ENCODE assay signal across 12 cellular contexts in the genomic region with DNA sequence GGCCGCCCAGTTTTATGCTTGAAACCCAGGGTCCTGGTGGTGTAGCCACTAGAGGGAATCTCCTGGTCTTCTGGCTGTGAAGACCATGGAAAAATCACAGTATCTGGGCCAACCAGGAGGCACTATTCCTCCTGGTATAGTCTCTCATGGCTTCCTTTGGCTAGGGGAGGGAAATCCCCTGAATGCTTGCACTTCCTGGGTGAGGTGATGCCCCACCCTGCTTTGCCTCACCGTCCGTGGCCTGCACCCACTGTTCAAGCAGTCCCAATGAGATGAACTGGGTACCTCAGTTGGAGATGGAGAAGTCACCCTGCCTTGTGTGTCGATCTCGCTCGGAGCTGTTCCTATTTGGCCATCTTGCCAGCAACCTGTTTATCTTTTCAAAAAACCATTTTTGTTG. TPM values are rescaled to one million over a fixed set of nuclear protein-coding genes. Genes with fewer than 3 reads are reported as not detected.
DNase-seq lines count a peak whose midpoint lies in the region; ATAC-seq, FAIRE-seq and TF ChIP-seq lines count a peak whose summit lies in the region.
"Had no signal": no experiment of that assay in that cellular context is flagged by ENCODE, and none has a peak within 500 bp of the region (broad histone marks: within the 10 kb centered on the region; RNA-seq: fewer than 3 reads in every experiment).

No MANE protein-coding gene starts in this region.

- TF ChIP-seq RAD21 in GM12878 (IDR thresholded peaks at IDR 0.05; ENCODE audit: insufficient read depth, low read depth, low read length), result no peak

- no peaks in the 10 kb centered on the region for H4K20me1 ChIP-seq in GM12878 (ENCODE audit: control insufficient read depth, insufficient read depth)

- no peak overlapping the region for H3K4me3 Mint-ChIP-seq in Caco-2 (ENCODE audit: unreplicated experiment)
- H3K4me3 Mint-ChIP-seq: H9 had no signal

- no peaks in the 10 kb centered on the region for H3K27me3 ChIP-seq in GM12878 (replicated peaks in 1 of 2; ENCODE audit: control insufficient read depth in 2 of 2, insufficient read depth in 2 of 2, low read length in 1 of 2)
- no peaks in the 10 kb centered on the region for H3K27me3 ChIP-seq in Caco-2 (replicated peaks; ENCODE audit: control insufficient read depth, insufficient read depth, low read length)
- H3K27me3 ChIP-seq: upper lobe of left lung had no signal

- SMC1A ChIA-PET in GM12878 (lab: Charles Lee; ENCODE audit: uncharacterized antibody, unreplicated experiment), result no interaction called here

- no peaks in the 10 kb centered on the region; the same call in 2 of the 3 replicates for H3K9me3 ChIP-seq in GM12878 (replicated peaks; ENCODE audit: control insufficient read depth, insufficient read depth, low read length)
- peaks cover 14% of the 10 kb centered on the region for H3K9me3 ChIP-seq in Caco-2
- H3K9me3 ChIP-seq: upper lobe of left lung had no signal

- no peaks in the 10 kb centered on the region for H3K36me3 Mint-ChIP-seq in Caco-2 (ENCODE audit: insufficient read depth, unreplicated experiment)

- POLR2A ChIA-PET in GM12878 (lab: Charles Lee), result no interaction called here
- POLR2A ChIA-PET in Caco-2 (lab: Charles Lee), result no interaction called here

- TF ChIP-seq EP300 in GM12878 (IDR thresholded peaks at IDR 0.05; ENCODE audit: borderline replicate concordance in 1 of 2, control insufficient read depth in 1 of 2, low read depth in 2 of 2, low read length in 2 of 2), result no peak

- WGBS in GM12878 (ENCODE audit: insufficient coverage, insufficient replicate concordance, low lambda C conversion rate, missing lambda C conversion rate), result 54% methylated on average over 6 of the region's 6 CpGs

- ATAC-seq in GM19025 (IDR thresholded peaks at IDR 0.05; ENCODE audit: low read depth, unreplicated experiment) (peak; percentile 61), GM12878 (peak; percentile 73), HG03469 (IDR thresholded peaks at IDR 0.05; ENCODE audit: unreplicated experiment) (no peak)

- no peak overlapping the region for H3K4me2 ChIP-seq in GM12878 (ENCODE audit: control insufficient read depth, insufficient read depth)

- H3K36me3 ChIP-seq in GM12878 (ENCODE audit: control insufficient read depth in 2 of 2, insufficient read depth in 2 of 2, low read length in 1 of 2) (no peaks in the 10 kb centered on the region), Caco-2 (ENCODE audit: control insufficient read depth, insufficient read depth, low read length) (no peaks in the 10 kb centered on the region)
- H3K36me3 ChIP-seq: upper lobe of left lung had no signal

- TF ChIP-seq CTCF in GM12878 (IDR thresholded peaks at IDR 0.05 in 2 of 3, conservative IDR thresholded peaks at IDR 0.05 in 1 of 3; ENCODE audit: control insufficient read depth in 2 of 3, extremely low read depth in 1 of 3, insufficient read depth in 1 of 3, low read depth in 3 of 3, low read length in 3 of 3) (no peak), Caco-2 (IDR thresholded peaks at IDR 0.05; ENCODE audit: insufficient read depth in 1 of 2, low read depth in 1 of 2, low read length in 1 of 2, severe bottlenecking in 1 of 2, unreplicated experiment in 1 of 2) (no peak)

- CTCF ChIA-PET in GM12878 (lab: Yijun Ruan, JAX) (no interaction called here), Caco-2 (lab: Charles Lee) (no interaction called here)

- H3K27me3 Mint-ChIP-seq in Caco-2 (ENCODE audit: insufficient read depth, unreplicated experiment), result peaks cover 11% of the 10 kb centered on the region

- no peak overlapping the region for H3K27ac Mint-ChIP-seq in Caco-2 (ENCODE audit: unreplicated experiment)
- H3K27ac Mint-ChIP-seq: H9 had no signal

- H3K9me3 Mint-ChIP-seq in Caco-2 (ENCODE audit: unreplicated experiment), result peaks cover 16% of the 10 kb centered on the region

- RAD21 ChIA-PET in GM12878 (lab: Charles Lee; ENCODE audit: unreplicated experiment), result no interaction called here

- TF ChIP-seq POLR2A in GM12878 (IDR thresholded peaks at IDR 0.05; ENCODE audit: low read depth, low read length), result no peak

- no peaks in the 10 kb centered on the region for H3K79me2 ChIP-seq in GM12878 (ENCODE audit: control insufficient read depth, insufficient read depth, low read length)

- no peak for FAIRE-seq in GM12878 (lab: Jason Lieb, UNC)

- H3K4me3 ChIP-seq in GM12878, result no peak overlapping the region
- no peak overlapping the region for H3K4me3 ChIP-seq in Caco-2 (ENCODE audit: low read depth, low read length)
- H3K4me3 ChIP-seq: upper lobe of left lung had no signal

- no peaks in the 10 kb centered on the region for H3K4me1 Mint-ChIP-seq in Caco-2 (ENCODE audit: low read depth, unreplicated experiment)
- H3K4me1 Mint-ChIP-seq: H9 had no signal

- DNase-seq in A172 (ENCODE audit: low spot score) (peak; percentile 21), GM12878 (ENCODE audit: low read depth, low spot score) (no peak), SK-N-DZ (ENCODE audit: low spot score) (no peak), amniotic stem cell (lab: John Stamatoyannopoulos, UW) (no peak), Caco-2 (no peak)
- peak; percentile 46 for DNase-seq in activated CD4-positive, alpha-beta T cell treated with anti-CD3 and anti-CD28 coated beads for 48 hours
- DNase-seq: H9, hippocampal formation, Karpas-422, upper lobe of left lung had no signal

- no peak overlapping the region for H3K9ac ChIP-seq in GM12878 (ENCODE audit: control insufficient read depth, insufficient read depth, low read length)

- no TSS peak for BruUV-seq in GM12878 (replicated peaks; lab: Mats Ljungman, UMichigan)
- no TSS peak for BruUV-seq in Caco-2 (replicated peaks; lab: Mats Ljungman, UMichigan)

- in situ Hi-C loops in GM12878 (cut with MboI), result no loop called here

- H3K27ac ChIP-seq in GM12878 (ENCODE audit: control insufficient read depth, insufficient read depth), result no peak overlapping the region
- H3K27ac ChIP-seq: upper lobe of left lung had no signal

- intact Hi-C loops in GM12878 (cut with micrococcal nuclease; ENCODE audit: unreplicated experiment) (no loop called here), Caco-2 (cut with micrococcal nuclease; ENCODE audit: unreplicated experiment) (no loop called here)

- no peak overlapping the region; the same call in 1 of the 2 replicates for H2AFZ ChIP-seq in GM12878 (ENCODE audit: control insufficient read depth, low read depth, low read length)

- H3K4me1 ChIP-seq in GM12878 (ENCODE audit: control insufficient read depth, insufficient read depth, low read length) (peaks cover 4% of the 10 kb centered on the region; the same call in 1 of the 2 replicates), Caco-2 (peaks cover 5% of the 10 kb centered on the region; the same call in 1 of the 2 replicates)
- H3K4me1 ChIP-seq: upper lobe of left lung had no signal

TF ChIP-seq in GM12878, 131 proteins besides CTCF, POLR2A, EP300 and RAD21 (continues in another document):
- TF ChIP-seq, protein P1, sequence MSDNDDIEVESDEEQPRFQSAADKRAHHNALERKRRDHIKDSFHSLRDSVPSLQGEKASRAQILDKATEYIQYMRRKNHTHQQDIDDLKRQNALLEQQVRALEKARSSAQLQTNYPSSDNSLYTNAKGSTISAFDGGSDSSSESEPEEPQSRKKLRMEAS (IDR thresholded peaks at IDR 0.05; ENCODE audit: low read depth, low read length), result no peak
- TF ChIP-seq POU2F2 (IDR thresholded peaks at IDR 0.05; ENCODE audit: borderline replicate concordance, low read depth, low read length), result no peak
- TF ChIP-seq, protein P2, sequence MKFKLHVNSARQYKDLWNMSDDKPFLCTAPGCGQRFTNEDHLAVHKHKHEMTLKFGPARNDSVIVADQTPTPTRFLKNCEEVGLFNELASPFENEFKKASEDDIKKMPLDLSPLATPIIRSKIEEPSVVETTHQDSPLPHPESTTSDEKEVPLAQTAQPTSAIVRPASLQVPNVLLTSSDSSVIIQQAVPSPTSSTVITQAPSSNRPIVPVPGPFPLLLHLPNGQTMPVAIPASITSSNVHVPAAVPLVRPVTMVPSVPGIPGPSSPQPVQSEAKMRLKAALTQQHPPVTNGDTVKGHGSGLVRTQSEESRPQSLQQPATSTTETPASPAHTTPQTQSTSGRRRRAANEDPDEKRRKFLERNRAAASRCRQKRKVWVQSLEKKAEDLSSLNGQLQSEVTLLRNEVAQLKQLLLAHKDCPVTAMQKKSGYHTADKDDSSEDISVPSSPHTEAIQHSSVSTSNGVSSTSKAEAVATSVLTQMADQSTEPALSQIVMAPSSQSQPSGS (IDR thresholded peaks at IDR 0.05; ENCODE audit: low read length), result no peak

RNA-seq across cellular contexts. Expression of a gene that starts 10.1 kb away (rescaled TPM):
- 13.4 and 14.3 TPM in 2 replicates for total RNA-seq in A172 (2014; rRNA removed; shearing (Covaris generic))
- 37.8 and 45.4 TPM in 2 replicates for total RNA-seq in GM12878 (2013; cell fraction: nucleolus; rRNA removed)
- total RNA-seq in GM12878 (2014; rRNA removed) (8.5 and 9.2 TPM in 2 replicates), GM12878 (2014; rRNA removed; fragmentation: Illumina TruSeq; extraction: Trizol) (11.6 and 13.0 TPM in 2 replicates), GM12878 (2021) (9.0 and 9.6 TPM in 2 replicates), Caco-2 (2022) (7.4 and 8.4 TPM in 2 replicates)
- polyA plus RNA-seq in GM12878 (2011; ENCODE audit: low read depth), result 14.3 TPM
- polyA plus RNA-seq in GM12878 (2011; rRNA removed) (16.8 and 17.8 TPM in 2 replicates), GM12878 (2014; fragmentation: Illumina TruSeq; extraction: Trizol) (14.9 and 18.6 TPM in 2 replicates), GM12878 (2014; fragmentation: Nextera tagmentation; extraction: Ambion mirVana) (1 to 10 TPM in 1 of 2 experiments, under 1 TPM in 1; 0.60 to 2.6 TPM), GM12878 (2014; rRNA removed) (11.6 and 12.3 TPM in 2 replicates), GM12878 (2016; fragmentation: Nextera tagmentation; extraction: Ambion mirVana) (1 to 10 TPM; 4.1 to 5.7 TPM)
- 10.0 and 10.5 TPM in 2 replicates for polyA plus RNA-seq in GM12878 (2011; cell fraction: cytosol; rRNA removed)
- polyA plus RNA-seq in GM12878 (2011; cell fraction: nucleus; rRNA removed), result 34.2 and 49.8 TPM in 2 replicates
- 13.8 and 14.1 TPM in 2 replicates for polyA plus RNA-seq in GM12878 (2012)
- polyA minus RNA-seq in GM12878 (2011; rRNA and poly(A)+ RNA removed), result 15.7 and 18.1 TPM in 2 replicates
- polyA minus RNA-seq in GM12878 (2011; cell fraction: cytosol; rRNA and poly(A)+ RNA removed), result 3.1 and 5.4 TPM in 2 replicates
- 10.3 and 11.3 TPM in 2 replicates for polyA minus RNA-seq in GM12878 (2011; cell fraction: nucleus; rRNA and poly(A)+ RNA removed)
- 20.6 and 23.3 TPM in 2 replicates for polyA plus RNA-seq in SK-N-DZ (2014; cell fraction: cytosol; rRNA removed)
- 57.0 and 61.1 TPM in 2 replicates for polyA plus RNA-seq in SK-N-DZ (2014; cell fraction: nucleus; rRNA removed)

Comparison
In these comparisons a context has a peak if more than half of its experiments do, and no peak if none do; other contexts are left out.
1. DNase-seq: peak in A172 (single experiment) and activated CD4-positive, alpha-beta T cell treated with anti-CD3 and anti-CD28 coated beads for 48 hours (single experiment); none in GM12878 (single experiment), SK-N-DZ (single experiment), amniotic stem cell (single experiment) and Caco-2 (0 of 2).